9 cellular contexts compared by ENCODE assay signal in genomic region chr5:35617060-35617434, GRCh38. TPM values are rescaled to one million over a fixed set of nuclear protein-coding genes. Genes with fewer than 3 reads are reported as not detected.
DNase-seq lines count a peak whose midpoint lies in the region; ATAC-seq, FAIRE-seq and TF ChIP-seq lines count a peak whose summit lies in the region.
"Had no signal": no experiment of that assay in that cellular context is flagged by ENCODE, and none has a peak within 500 bp of the region (broad histone marks: within the 10 kb centered on the region; RNA-seq: fewer than 3 reads in every experiment).

No MANE protein-coding gene starts in this region.

- CTCF ChIA-PET in Calu3 (lab: Charles Lee) = interaction anchor here (1.2 to 1.7 kb wide), 2 partner anchors 9 to 18 kb away, joined by 4 read pairs; no protein-coding TSS in a partner anchor

- H3K27me3 Mint-ChIP-seq in Calu3 (ENCODE audit: unreplicated experiment) = no peaks in the 10 kb centered on the region

- peak overlapping the region; percentile 92 for H3K27ac Mint-ChIP-seq in Calu3 (ENCODE audit: unreplicated experiment)

- no peak for DNase-seq in Calu3
- DNase-seq in fibroblast of the aortic adventitia (ENCODE audit: low read depth) = no peak
- DNase-seq in psoas muscle = no peak
- no peak for DNase-seq in urothelium cell line (ENCODE audit: low spot score)
- DNase-seq in SJCRH30 = no peak
- no peak for DNase-seq in GM13977 (ENCODE audit: low spot score)
- DNase-seq: NCI-H446 treated with DMSO at 0.1 percent for 48 hours had no signal

- FAIRE-seq in urothelium cell line (lab: Jason Lieb, UNC) = no peak

- no peak for ATAC-seq in psoas muscle
- ATAC-seq in HG03378 (IDR thresholded peaks at IDR 0.05; ENCODE audit: unreplicated experiment) = no peak

- peaks cover 9% of the 10 kb centered on the region for H3K4me1 Mint-ChIP-seq in Calu3 (ENCODE audit: low read depth, unreplicated experiment)

- BruUV-seq in Calu3 (replicated peaks; lab: Mats Ljungman, UMichigan) = no TSS peak

- H3K4me1 ChIP-seq in psoas muscle (no peaks in the 10 kb centered on the region), SJCRH30 (no peaks in the 10 kb centered on the region)

- peak overlapping the region; percentile 88 for H3K4me3 Mint-ChIP-seq in Calu3 (ENCODE audit: low read depth, unreplicated experiment)

- H3K9me3 ChIP-seq in psoas muscle = peaks cover 3% of the 10 kb centered on the region
- no peaks in the 10 kb centered on the region for H3K9me3 ChIP-seq in SJCRH30 (replicated peaks)

- H3K9me3 Mint-ChIP-seq in Calu3 (ENCODE audit: low read depth, unreplicated experiment) = peaks cover 3% of the 10 kb centered on the region

- H3K27ac ChIP-seq in psoas muscle = no peak overlapping the region
- no peak overlapping the region for H3K27ac ChIP-seq in SJCRH30

- TF ChIP-seq CTCF in Calu3 (IDR thresholded peaks at IDR 0.05; ENCODE audit: unreplicated experiment) = no peak
- TF ChIP-seq CTCF in WI38 (IDR thresholded peaks at IDR 0.05; ENCODE audit: low read depth, low read length) = no peak
- no peak for TF ChIP-seq CTCF in fibroblast of the aortic adventitia (IDR thresholded peaks at IDR 0.05; ENCODE audit: insufficient read depth, low read length)
- TF ChIP-seq CTCF in psoas muscle (IDR thresholded peaks at IDR 0.05) = no peak
- no peak for TF ChIP-seq CTCF in GM13977 (IDR thresholded peaks at IDR 0.05; ENCODE audit: extremely low read depth, insufficient read depth, missing control alignments)

- in situ Hi-C loops in GM13977 (cut with MboI; ENCODE audit: low pct_unique_long_range_greater_than_20kb, low sequenced_read_pairs, unreplicated experiment) = no loop called here

- no peaks in the 10 kb centered on the region for H3K27me3 ChIP-seq in psoas muscle (ENCODE audit: insufficient read depth in 3 of 3, low read length in 2 of 3)
- no peaks in the 10 kb centered on the region; the same call in 1 of the 2 replicates for H3K27me3 ChIP-seq in SJCRH30

- intact Hi-C loops in Calu3 (cut with micrococcal nuclease; ENCODE audit: unreplicated experiment) (loop anchor here (5.0 kb wide), 1 partner anchor 140 kb away; no protein-coding TSS in a partner anchor), psoas muscle (cut with DNase I) (loop anchor here (2.0 to 10.0 kb wide), 2 partner anchors 308 to 310 kb away; no protein-coding TSS in a partner anchor)

- H3K36me3 Mint-ChIP-seq in Calu3 (ENCODE audit: insufficient read depth, unreplicated experiment) = peaks cover 13% of the 10 kb centered on the region

- H3K36me3 ChIP-seq in psoas muscle (ENCODE audit: insufficient read depth in 1 of 2, low read depth in 1 of 2) (no peaks in the 10 kb centered on the region), SJCRH30 (no peaks in the 10 kb centered on the region)

- 31 to 56% (median 39%) methylated on average over 3 of the region's 3 CpGs for WGBS in psoas muscle, 3 donors

- H3K4me3 ChIP-seq in WI38 (ENCODE audit: low read depth, low read length) (peak overlapping the region; percentile 66), fibroblast of the aortic adventitia (ENCODE audit: low read depth, low read length) (peak overlapping the region; percentile 90), psoas muscle (peak overlapping the region; percentile 80), SJCRH30 (no peak overlapping the region)

RNA-seq across cellular contexts. Expression of gene SPEF2, which starts 0.6 kb away (rescaled TPM):
- total RNA-seq in Calu3 (2022) = 8.0 and 10.9 TPM in 2 replicates
- 5.7 and 19.0 TPM in 2 replicates for total RNA-seq in fibroblast of the aortic adventitia (ENCODE audit: low replicate concordance)
- under 1 TPM; 0.27 to 0.71 (median 0.66) TPM for total RNA-seq in psoas muscle
- under 1 TPM; 0.13 to 0.56 (median 0.32) TPM for polyA plus RNA-seq in psoas muscle
- total RNA-seq in SJCRH30 (2014; rRNA removed; shearing (Covaris generic)) = not detected in 2 replicates
